In the genomic region with DNA sequence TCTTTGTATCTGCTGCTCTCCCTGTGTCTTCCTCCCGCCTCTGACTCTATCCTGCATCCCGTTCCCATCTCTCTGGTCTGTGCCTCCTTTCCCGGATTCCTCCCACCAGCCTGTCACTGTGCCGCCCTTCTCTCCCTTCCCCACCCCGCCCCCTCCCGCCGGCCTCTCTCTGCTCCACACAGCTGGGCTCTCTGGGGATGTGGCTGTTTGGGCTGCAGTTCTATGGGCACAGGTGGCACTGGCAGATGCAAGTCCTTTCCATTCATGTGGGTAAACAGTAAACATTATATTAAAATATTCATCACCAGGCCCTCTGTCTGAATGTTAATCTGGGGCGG, we compare ENCODE assay signal across 17 cellular contexts.
DNase-seq lines count a peak whose midpoint lies in the region; ATAC-seq and TF ChIP-seq lines count a peak whose summit lies in the region.
"Had no signal": no experiment of that assay in that cellular context is flagged by ENCODE, and none has a peak within 500 bp of the region (broad histone marks: within the 10 kb centered on the region; RNA-seq: fewer than 3 reads in every experiment).

No MANE protein-coding gene starts in this region.

- DNase-seq in NCI-H2107 treated with DMSO at 0.1 percent for 48 hours (lab: John Stamatoyannopoulos, UW; ENCODE audit: unreplicated experiment) (peak; percentile 68), T-helper 17 cell (no peak), nephron progenitor cell (no peak), SKM-1 treated with dmso at 0.1 percent for 144 hours (lab: John Stamatoyannopoulos, UW; ENCODE audit: unreplicated experiment) (no peak)
- DNase-seq: activated CD4-positive, alpha-beta memory T cell treated with anti-CD3 and anti-CD28 coated beads, Interleukin-2, amount 10 ng/mL, durations not matched to agents 7 days and 5 days; activated naive CD8-positive, alpha-beta T cell treated with anti-CD3 and anti-CD28 coated beads for 36 hours; CD4-positive, CD25-positive, alpha-beta regulatory T cell; NCI-H82; PC-3; stimulated activated naive CD8-positive, alpha-beta T cell treated with anti-CD3 and anti-CD28 coated beads, Interleukin-15, Interleukin-2, amounts not matched to agents 100 U/mL and 50 U/mL, for 24 hours had no signal

- no peak for TF ChIP-seq CTCF in nephron progenitor cell (IDR thresholded peaks at IDR 0.05)

- H3K9me3 ChIP-seq in ES-I3 (ENCODE audit: control insufficient read depth, insufficient read depth, low read length) = no peaks in the 10 kb centered on the region
- peaks cover 2% of the 10 kb centered on the region for H3K9me3 ChIP-seq in T-helper 17 cell (ENCODE audit: control insufficient read depth, low read length, poor library complexity, severe bottlenecking)
- H3K9me3 ChIP-seq: vagina had no signal

- peaks cover 11% of the 10 kb centered on the region for H3K9me3 Mint-ChIP-seq in nephron progenitor cell
- H3K9me3 Mint-ChIP-seq: activated CD4-positive, alpha-beta memory T cell treated with anti-CD3 and anti-CD28 coated beads, Interleukin-2, amount 10 ng/mL, durations not matched to agents 7 days and 5 days; activated naive CD8-positive, alpha-beta T cell treated with anti-CD3 and anti-CD28 coated beads for 36 hours had no signal

- no peaks in the 10 kb centered on the region; the same call in 1 of the 2 replicates for H3K4me1 ChIP-seq in ES-I3 (ENCODE audit: insufficient read depth, low read length)

- no peaks in the 10 kb centered on the region for H3K36me3 ChIP-seq in ES-I3 (ENCODE audit: insufficient read depth, low read length)
- H3K36me3 ChIP-seq: vagina had no signal

- H3K4me3 Mint-ChIP-seq in T-helper 17 cell (peak overlapping the region; percentile 68), nephron progenitor cell (peak overlapping the region; percentile 73)
- H3K4me3 Mint-ChIP-seq: activated CD4-positive, alpha-beta memory T cell treated with anti-CD3 and anti-CD28 coated beads, Interleukin-2, amount 10 ng/mL, durations not matched to agents 7 days and 5 days; activated naive CD8-positive, alpha-beta T cell treated with anti-CD3 and anti-CD28 coated beads for 36 hours; CD4-positive, CD25-positive, alpha-beta regulatory T cell; neural crest cell had no signal

- ATAC-seq in T-helper 17 cell (no peak), SK-N-SH treated with all-trans-retinoic acid at 6 μM for 48 hours (no peak), HG02870 (IDR thresholded peaks at IDR 0.05; ENCODE audit: unreplicated experiment) (no peak)
- ATAC-seq: PC-3; Right ventricle myocardium inferior; sciatic nerve; stimulated activated naive CD8-positive, alpha-beta T cell treated with anti-CD3 and anti-CD28 coated beads, Interleukin-15, Interleukin-2, amounts not matched to agents 100 U/mL and 50 U/mL, for 24 hours had no signal

- peaks cover 2% of the 10 kb centered on the region for H3K36me3 Mint-ChIP-seq in T-helper 17 cell (ENCODE audit: low read depth)
- no peaks in the 10 kb centered on the region for H3K36me3 Mint-ChIP-seq in nephron progenitor cell (ENCODE audit: low read depth)
- H3K36me3 Mint-ChIP-seq: activated naive CD8-positive, alpha-beta T cell treated with anti-CD3 and anti-CD28 coated beads for 36 hours; CD4-positive, CD25-positive, alpha-beta regulatory T cell had no signal

- no peak overlapping the region for H3K27ac Mint-ChIP-seq in T-helper 17 cell
- no peak overlapping the region for H3K27ac Mint-ChIP-seq in nephron progenitor cell
- H3K27ac Mint-ChIP-seq: activated CD4-positive, alpha-beta memory T cell treated with anti-CD3 and anti-CD28 coated beads, Interleukin-2, amount 10 ng/mL, durations not matched to agents 7 days and 5 days; activated naive CD8-positive, alpha-beta T cell treated with anti-CD3 and anti-CD28 coated beads for 36 hours; CD4-positive, CD25-positive, alpha-beta regulatory T cell had no signal

- H3K27me3 Mint-ChIP-seq in T-helper 17 cell (peaks cover 35% of the 10 kb centered on the region), nephron progenitor cell (ENCODE audit: low read depth, poor library complexity) (peaks cover 68% of the 10 kb centered on the region)
- H3K27me3 Mint-ChIP-seq: CD4-positive, CD25-positive, alpha-beta regulatory T cell had no signal

- H3K9ac ChIP-seq in ES-I3 (ENCODE audit: low read depth, low read length) = peak overlapping the region; percentile 47; the same call in 1 of the 2 replicates

- H3K4me1 Mint-ChIP-seq in T-helper 17 cell (peaks cover 2% of the 10 kb centered on the region), nephron progenitor cell (peaks cover 22% of the 10 kb centered on the region)
- H3K4me1 Mint-ChIP-seq: activated CD4-positive, alpha-beta memory T cell treated with anti-CD3 and anti-CD28 coated beads, Interleukin-2, amount 10 ng/mL, durations not matched to agents 7 days and 5 days; activated naive CD8-positive, alpha-beta T cell treated with anti-CD3 and anti-CD28 coated beads for 36 hours; CD4-positive, CD25-positive, alpha-beta regulatory T cell had no signal

TF ChIP-seq in SK-N-SH treated with all-trans-retinoic acid at 6 μM for 48 hours, 23 proteins besides CTCF, POLR2A, EP300 and RAD21:
- TF ChIP-seq TCF4 (CRISPR knock-in tag; IDR thresholded peaks at IDR 0.05; ENCODE audit: borderline replicate concordance) (no peak), SNAI2 (CRISPR knock-in tag; IDR thresholded peaks at IDR 0.05) (no peak), GLIS3 (CRISPR knock-in tag; IDR thresholded peaks at IDR 0.05) (no peak), OSR1 (CRISPR knock-in tag; IDR thresholded peaks at IDR 0.05) (no peak), BACH2 (CRISPR knock-in tag; IDR thresholded peaks at IDR 0.05; ENCODE audit: borderline replicate concordance) (no peak), PATZ1 (CRISPR knock-in tag; IDR thresholded peaks at IDR 0.05; ENCODE audit: borderline replicate concordance) (no peak), ZNF565 (CRISPR knock-in tag; conservative IDR thresholded peaks at IDR 0.05; ENCODE audit: low read depth) (no peak), ZFP3 (CRISPR knock-in tag; IDR thresholded peaks at IDR 0.05) (no peak), ISL1 (CRISPR knock-in tag; IDR thresholded peaks at IDR 0.05) (no peak), CREB5 (CRISPR knock-in tag; IDR thresholded peaks at IDR 0.05; ENCODE audit: low read depth) (no peak), ZC3H10 (CRISPR knock-in tag; IDR thresholded peaks at IDR 0.05) (no peak), POU6F1 (CRISPR knock-in tag; IDR thresholded peaks at IDR 0.05; ENCODE audit: borderline replicate concordance, low read depth) (no peak), RARB (CRISPR knock-in tag; IDR thresholded peaks at IDR 0.05) (no peak)
- TF ChIP-seq, protein P1, sequence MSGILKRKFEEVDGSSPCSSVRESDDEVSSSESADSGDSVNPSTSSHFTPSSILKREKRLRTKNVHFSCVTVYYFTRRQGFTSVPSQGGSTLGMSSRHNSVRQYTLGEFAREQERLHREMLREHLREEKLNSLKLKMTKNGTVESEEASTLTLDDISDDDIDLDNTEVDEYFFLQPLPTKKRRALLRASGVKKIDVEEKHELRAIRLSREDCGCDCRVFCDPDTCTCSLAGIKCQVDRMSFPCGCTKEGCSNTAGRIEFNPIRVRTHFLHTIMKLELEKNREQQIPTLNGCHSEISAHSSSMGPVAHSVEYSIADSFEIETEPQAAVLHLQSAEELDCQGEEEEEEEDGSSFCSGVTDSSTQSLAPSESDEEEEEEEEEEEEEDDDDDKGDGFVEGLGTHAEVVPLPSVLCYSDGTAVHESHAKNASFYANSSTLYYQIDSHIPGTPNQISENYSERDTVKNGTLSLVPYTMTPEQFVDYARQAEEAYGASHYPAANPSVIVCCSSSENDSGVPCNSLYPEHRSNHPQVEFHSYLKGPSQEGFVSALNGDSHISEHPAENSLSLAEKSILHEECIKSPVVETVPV (CRISPR knock-in tag; IDR thresholded peaks at IDR 0.05) = no peak
TF ChIP-seq in SK-N-SH treated with all-trans-retinoic acid at 6 μM for 48 hours: peak in this region for 0.
